ENCODE assay signal across 8 cellular contexts in genomic region chr12:124388679-124389536, GRCh38.
DNase-seq lines count a peak whose midpoint lies in the region; ATAC-seq and TF ChIP-seq lines count a peak whose summit lies in the region.

No MANE protein-coding gene starts in this region.

- H3K36me3 Mint-ChIP-seq in activated T-helper 2 cell treated with anti-CD3 and anti-CD28 coated beads, Interferon-gamma antibody, Interleukin-2, Interleukin-4, amounts not matched to agents 10 μg/mL and 5 μg/mL and 100 μg/mL, durations not matched to agents 14 hours and 24 hours and 36 hours (ENCODE audit: low read depth), result peaks cover 14% of the 10 kb centered on the region
- H3K36me3 Mint-ChIP-seq in naive B cell, result no peaks in the 10 kb centered on the region

- H3K27me3 ChIP-seq in NT2/D1 (ENCODE audit: insufficient read depth, insufficient read length), result no peaks in the 10 kb centered on the region

- H3K36me3 ChIP-seq in NT2/D1 (ENCODE audit: insufficient read depth, insufficient read length, low read length), result peaks cover 44% of the 10 kb centered on the region

- no peaks in the 10 kb centered on the region for H3K9me3 ChIP-seq in NT2/D1 (ENCODE audit: insufficient read depth, low read length)

- H3K27me3 Mint-ChIP-seq in activated T-helper 2 cell treated with anti-CD3 and anti-CD28 coated beads, Interferon-gamma antibody, Interleukin-2, Interleukin-4, amounts not matched to agents 10 μg/mL and 5 μg/mL and 100 μg/mL, durations not matched to agents 14 hours and 24 hours and 36 hours (ENCODE audit: low read depth), result no peaks in the 10 kb centered on the region
- no peaks in the 10 kb centered on the region for H3K27me3 Mint-ChIP-seq in naive B cell

- H3K27ac Mint-ChIP-seq in activated T-helper 2 cell treated with anti-CD3 and anti-CD28 coated beads, Interferon-gamma antibody, Interleukin-2, Interleukin-4, amounts not matched to agents 10 μg/mL and 5 μg/mL and 100 μg/mL, durations not matched to agents 14 hours and 24 hours and 36 hours, result no peak overlapping the region
- peak overlapping the region in 3 of 6 donors; percentile 42 to 69 (median 54) for H3K27ac Mint-ChIP-seq in naive B cell

- intact Hi-C loops in activated T-helper 2 cell treated with anti-CD3 and anti-CD28 coated beads, Interferon-gamma antibody, Interleukin-2, Interleukin-4, amounts not matched to agents 10 μg/mL and 5 μg/mL and 100 μg/mL, durations not matched to agents 14 hours and 24 hours and 36 hours (cut with micrococcal nuclease), result loop anchor here (5.0 to 10.0 kb wide), 2 partner anchors 176 to 383 kb away; partner anchors contain the start of gene NCOR2

- H3K9me3 Mint-ChIP-seq in activated T-helper 2 cell treated with anti-CD3 and anti-CD28 coated beads, Interferon-gamma antibody, Interleukin-2, Interleukin-4, amounts not matched to agents 10 μg/mL and 5 μg/mL and 100 μg/mL, durations not matched to agents 14 hours and 24 hours and 36 hours, result no peaks in the 10 kb centered on the region
- no peaks in the 10 kb centered on the region for H3K9me3 Mint-ChIP-seq in naive B cell

- peaks cover 22% of the 10 kb centered on the region for H3K4me1 Mint-ChIP-seq in activated T-helper 2 cell treated with anti-CD3 and anti-CD28 coated beads, Interferon-gamma antibody, Interleukin-2, Interleukin-4, amounts not matched to agents 10 μg/mL and 5 μg/mL and 100 μg/mL, durations not matched to agents 14 hours and 24 hours and 36 hours (ENCODE audit: low read depth)
- H3K4me1 Mint-ChIP-seq in naive B cell, result peaks cover 27 to 47% (median 40%) of the 10 kb centered on the region in 3 donors

- peak overlapping the region; percentile 95 for H3K9ac ChIP-seq in NT2/D1 (ENCODE audit: insufficient read length, low read depth)

- H3K4me1 ChIP-seq in NT2/D1 (ENCODE audit: insufficient read depth, insufficient read length), result peaks cover 56% of the 10 kb centered on the region

- TF ChIP-seq CTCF in fibroblast of mammary gland (conservative IDR thresholded peaks at IDR 0.05; ENCODE audit: control insufficient read depth, insufficient read depth, low read depth, low read length), result no peak

- peak overlapping the region; percentile 21 for H3K4me3 Mint-ChIP-seq in activated T-helper 2 cell treated with anti-CD3 and anti-CD28 coated beads, Interferon-gamma antibody, Interleukin-2, Interleukin-4, amounts not matched to agents 10 μg/mL and 5 μg/mL and 100 μg/mL, durations not matched to agents 14 hours and 24 hours and 36 hours (ENCODE audit: low read depth)
- H3K4me3 Mint-ChIP-seq in naive B cell, result peak overlapping the region; percentile 38 to 93 (median 82)

- peak; percentile 77 for DNase-seq in NT2/D1 (ENCODE audit: low read depth, low spot score)
- peak; percentile 43 for DNase-seq in activated T-helper 2 cell treated with anti-CD3 and anti-CD28 coated beads, Interferon-gamma antibody, Interleukin-2, Interleukin-4, amounts not matched to agents 10 μg/mL and 5 μg/mL and 100 μg/mL, durations not matched to agents 14 hours and 24 hours and 36 hours (ENCODE audit: low spot score)
- peak; percentile 87 for DNase-seq in fibroblast of mammary gland (ENCODE audit: low read depth)
- peak; percentile 49 for DNase-seq in naive B cell
- peak; percentile 13 to 53 for DNase-seq in stimulated activated CD8-positive, alpha-beta memory T cell treated with anti-CD3 and anti-CD28 coated beads, Interleukin-4, amount 100 ng/mL, for 4 hours (ENCODE audit: low read depth in 2 of 2, low spot score in 1 of 2)

- H3K4me3 ChIP-seq in NT2/D1 (ENCODE audit: insufficient read length, low read depth) (peak overlapping the region; percentile 68), fibroblast of mammary gland (ENCODE audit: control insufficient read depth, low read depth, low read length) (peak overlapping the region; percentile 81)

- peak; percentile 37 for ATAC-seq in GM18868 (IDR thresholded peaks at IDR 0.05; ENCODE audit: unreplicated experiment)
- ATAC-seq in naive B cell (ENCODE audit: low read depth in 2 of 2), result peak; percentile 33 to 41
- no peak for ATAC-seq in HG02642 (IDR thresholded peaks at IDR 0.05; ENCODE audit: poor library complexity, unreplicated experiment)
- ATAC-seq in HG03442 (IDR thresholded peaks at IDR 0.05; ENCODE audit: unreplicated experiment), result no peak

Comparison
In these comparisons a context has a peak if more than half of its experiments do, and no peak if none do; other contexts are left out.
1. ATAC-seq: peak in GM18868 (single experiment) and naive B cell (2 of 2); none in HG02642 (single experiment) and HG03442 (single experiment).
2. DNase-seq: peak in every context shown above with its lines; median percentile 87 in fibroblast of mammary gland; 77 in NT2/D1; 49 in naive B cell; 43 in activated T-helper 2 cell treated with anti-CD3 and anti-CD28 coated beads, Interferon-gamma antibody, Interleukin-2, Interleukin-4, amounts not matched to agents 10 μg/mL and 5 μg/mL and 100 μg/mL, durations not matched to agents 14 hours and 24 hours and 36 hours; 33 in stimulated activated CD8-positive, alpha-beta memory T cell treated with anti-CD3 and anti-CD28 coated beads, Interleukin-4, amount 100 ng/mL, for 4 hours.